10 cellular contexts compared by ENCODE assay signal in genomic region chr20:34706022-34706875, GRCh38. TPM values are rescaled to one million over a fixed set of nuclear protein-coding genes. Genes with fewer than 3 reads are reported as not detected.
DNase-seq lines count a peak whose midpoint lies in the region; ATAC-seq and TF ChIP-seq lines count a peak whose summit lies in the region.
"Had no signal": no experiment of that assay in that cellular context is flagged by ENCODE, and none has a peak within 500 bp of the region (broad histone marks: within the 10 kb centered on the region; RNA-seq: fewer than 3 reads in every experiment).

No MANE protein-coding gene starts in this region.

- TF ChIP-seq CTCF in SK-N-SH (IDR thresholded peaks at IDR 0.05), result no peak
- TF ChIP-seq CTCF in colonic mucosa (IDR thresholded peaks at IDR 0.05), result no peak
- no peak for TF ChIP-seq CTCF in thyroid gland (IDR thresholded peaks at IDR 0.05)

- WGBS in SK-N-SH (ENCODE audit: low lambda C conversion rate), result 91% methylated on average over 3 of the region's 3 CpGs
- 88 to 91% methylated on average over 3 of the region's 3 CpGs for WGBS in thyroid gland, 2 donors

- H3K9ac ChIP-seq in SK-N-SH (no peak overlapping the region), colonic mucosa (ENCODE audit: low read depth in 2 of 2, low read length in 2 of 2) (peak overlapping the region; percentile 86 to 98)

- no peaks in the 10 kb centered on the region for H3K9me2 ChIP-seq in SK-N-SH

- CTCF ChIA-PET in SK-N-SH (lab: Yijun Ruan, JAX), result interaction anchor here (0.5 to 1.7 kb wide), 9 partner anchors 13 to 1478 kb away, joined by 3 to 8 read pairs (median 4); no protein-coding TSS in a partner anchor

- peaks cover 9% of the 10 kb centered on the region; the same call in 1 of the 2 replicates for H4K20me1 ChIP-seq in SK-N-SH (ENCODE audit: insufficient read depth)

- H3K9me3 ChIP-seq in SK-N-SH (no peaks in the 10 kb centered on the region), colonic mucosa (no peaks in the 10 kb centered on the region), muscle layer of duodenum (ENCODE audit: control insufficient read depth in 1 of 2, low read length in 2 of 2) (no peaks in the 10 kb centered on the region), thyroid gland (no peaks in the 10 kb centered on the region)
- H3K9me3 ChIP-seq: MG63 had no signal

- H3K36me3 ChIP-seq in SK-N-SH (replicated peaks in 1 of 2; ENCODE audit: control insufficient read depth in 1 of 2, insufficient read depth in 2 of 2, low read length in 1 of 2) (peaks cover 2 to 4% of the 10 kb centered on the region in 2 experiments), colonic mucosa (no peaks in the 10 kb centered on the region), muscle layer of duodenum (ENCODE audit: control insufficient read depth in 1 of 2, insufficient read depth in 2 of 2, low read length in 2 of 2) (no peaks in the 10 kb centered on the region), thyroid gland (no peaks in the 10 kb centered on the region)
- H3K36me3 ChIP-seq: MG63 had no signal

- no peaks in the 10 kb centered on the region for H3K79me2 ChIP-seq in SK-N-SH (ENCODE audit: insufficient read depth)

- H3F3A ChIP-seq in SK-N-SH (replicated peaks; ENCODE audit: insufficient read depth), result peaks cover 17% of the 10 kb centered on the region

- peak overlapping the region; percentile 89; the same call in 1 of the 2 replicates for H3K4me2 ChIP-seq in SK-N-SH

- no peak for TF ChIP-seq EP300 in SK-N-SH (IDR thresholded peaks at IDR 0.05; ENCODE audit: borderline replicate concordance in 1 of 2, low read depth in 1 of 2, low read length in 1 of 2)

- H2AFZ ChIP-seq in SK-N-SH (ENCODE audit: low read depth), result no peak overlapping the region

- no peak overlapping the region for H3K27ac ChIP-seq in SK-N-SH (ENCODE audit: low read depth in 2 of 2, low read length in 1 of 2)
- peak overlapping the region; percentile 95 for H3K27ac ChIP-seq in colonic mucosa
- peak overlapping the region; percentile 96 for H3K27ac ChIP-seq in muscle layer of duodenum (ENCODE audit: low read length)
- H3K27ac ChIP-seq in thyroid gland, result peak overlapping the region; percentile 98 to 100 (median 100)

- no peak for TF ChIP-seq RAD21 in SK-N-SH (IDR thresholded peaks at IDR 0.05; ENCODE audit: low read length)

- TF ChIP-seq POLR2A in thyroid gland (IDR thresholded peaks at IDR 0.05), result no peak

- H3K27me3 ChIP-seq in SK-N-SH (ENCODE audit: insufficient read depth) (no peaks in the 10 kb centered on the region), colonic mucosa (no peaks in the 10 kb centered on the region), muscle layer of duodenum (ENCODE audit: low read depth, low read length) (no peaks in the 10 kb centered on the region), thyroid gland (no peaks in the 10 kb centered on the region)

- H3K4me1 ChIP-seq in SK-N-SH (ENCODE audit: control insufficient read depth in 1 of 2, insufficient read depth in 2 of 2, low read depth in 1 of 2, low read length in 1 of 2) (peaks cover 8 to 29% of the 10 kb centered on the region in 2 experiments; a peak in 3 of 4 replicates), colonic mucosa (peaks cover 6% of the 10 kb centered on the region), muscle layer of duodenum (ENCODE audit: control insufficient read depth in 1 of 2, insufficient read depth in 2 of 2, low read length in 2 of 2) (peaks cover 17 to 40% of the 10 kb centered on the region in 2 donors), thyroid gland (peaks cover 27 to 44% of the 10 kb centered on the region in 2 donors)

- ATAC-seq in SK-N-SH treated with all-trans-retinoic acid at 6 μM for 48 hours (no peak), HG02938 (IDR thresholded peaks at IDR 0.05; ENCODE audit: unreplicated experiment) (no peak)

- DNase-seq in SK-N-SH (no peak), colonic mucosa (no peak), thyroid gland (no peak), cortex of kidney (lab: John Stamatoyannopoulos, UW) (no peak), SKM-1 (lab: John Stamatoyannopoulos, UW; ENCODE audit: unreplicated experiment) (no peak)
- DNase-seq: 8988T had no signal

- POLR2A ChIA-PET in SK-N-SH (lab: Yijun Ruan, JAX), result no interaction called here

- H3K4me3 ChIP-seq in SK-N-SH (ENCODE audit: low read depth in 2 of 2, low read length in 1 of 2) (no peak overlapping the region), colonic mucosa (no peak overlapping the region), muscle layer of duodenum (ENCODE audit: low read depth in 1 of 2, low read length in 2 of 2) (peak overlapping the region; percentile 77 to 82), thyroid gland (replicated peaks in 1 of 3) (peak overlapping the region in 1 of 3 donors; percentile 99)
- H3K4me3 ChIP-seq: MG63 had no signal

- intact Hi-C loops in colonic mucosa (cut with DNase I) (loop anchor here (5.0 kb wide), 1 partner anchor 124 kb away; no protein-coding TSS in a partner anchor), thyroid gland (cut with DNase I) (loop anchor here (5.0 kb wide), 1 partner anchor 144 kb away; no protein-coding TSS in a partner anchor)

TF ChIP-seq in SK-N-SH, 30 proteins besides CTCF, POLR2A, EP300 and RAD21 (continues in another document):
- TF ChIP-seq GABPA (IDR thresholded peaks at IDR 0.05; ENCODE audit: low read depth) (no peak), EZH2phosphoT487 (IDR thresholded peaks at IDR 0.05; ENCODE audit: borderline replicate concordance, low read depth) (no peak), JUND (IDR thresholded peaks at IDR 0.05) (no peak), MXI1 (IDR thresholded peaks at IDR 0.05; ENCODE audit: low read depth, low read length) (no peak), YY1 (IDR thresholded peaks at IDR 0.05; ENCODE audit: low read depth) (no peak), REST (IDR thresholded peaks at IDR 0.05; ENCODE audit: low read depth, low read length) (no peak)

TF ChIP-seq in SK-N-SH treated with all-trans-retinoic acid at 6 μM for 48 hours, 23 proteins besides CTCF, POLR2A, EP300 and RAD21:
- no peak for TF ChIP-seq ISL1 (CRISPR knock-in tag; IDR thresholded peaks at IDR 0.05)
- TF ChIP-seq BACH2 (CRISPR knock-in tag; IDR thresholded peaks at IDR 0.05; ENCODE audit: borderline replicate concordance), result no peak

RNA-seq across cellular contexts. Expression of gene TP53INP2, which starts 2.1 kb away (rescaled TPM):
- 4.9 and 6.4 TPM in 2 replicates for polyA plus RNA-seq in SK-N-SH (2012; rRNA removed)
- 6.0 and 7.1 TPM in 2 replicates for polyA plus RNA-seq in SK-N-SH (2012; cell fraction: cytosol; rRNA removed)
- 13.3 and 21.4 TPM in 2 replicates for polyA plus RNA-seq in SK-N-SH (2012; cell fraction: nucleus; rRNA removed)
- total RNA-seq in colonic mucosa (10 to 100 TPM; 38.1 to 60.9 TPM), thyroid gland (10 to 100 TPM; 21.9 to 39.7 (median 31.2) TPM)

RNA-seq across cellular contexts. Expression of gene PIGU, which starts 29.4 kb away (rescaled TPM):
- polyA plus RNA-seq in SK-N-SH (2012; rRNA removed), result 40.3 and 49.3 TPM in 2 replicates
- 38.3 and 46.8 TPM in 2 replicates for polyA plus RNA-seq in SK-N-SH (2012; cell fraction: cytosol; rRNA removed)
- 16.2 and 29.8 TPM in 2 replicates for polyA plus RNA-seq in SK-N-SH (2012; cell fraction: nucleus; rRNA removed)
- total RNA-seq in colonic mucosa (10 to 100 TPM; 22.3 to 32.6 TPM), thyroid gland (10 to 100 TPM; 12.1 to 25.8 (median 18.0) TPM)

Comparison
In these comparisons a context has a peak if more than half of its experiments do, and no peak if none do; other contexts are left out.
1. H3K27ac ChIP-seq: peak in colonic mucosa (single experiment), muscle layer of duodenum (single experiment) and thyroid gland (3 of 3); none in SK-N-SH (0 of 2).
2. H3K4me3 ChIP-seq: peak in muscle layer of duodenum (2 of 2); none in SK-N-SH (0 of 2) and colonic mucosa (single experiment).